Comparison of ENCODE assay signal across 21 cellular contexts in the genomic region with DNA sequence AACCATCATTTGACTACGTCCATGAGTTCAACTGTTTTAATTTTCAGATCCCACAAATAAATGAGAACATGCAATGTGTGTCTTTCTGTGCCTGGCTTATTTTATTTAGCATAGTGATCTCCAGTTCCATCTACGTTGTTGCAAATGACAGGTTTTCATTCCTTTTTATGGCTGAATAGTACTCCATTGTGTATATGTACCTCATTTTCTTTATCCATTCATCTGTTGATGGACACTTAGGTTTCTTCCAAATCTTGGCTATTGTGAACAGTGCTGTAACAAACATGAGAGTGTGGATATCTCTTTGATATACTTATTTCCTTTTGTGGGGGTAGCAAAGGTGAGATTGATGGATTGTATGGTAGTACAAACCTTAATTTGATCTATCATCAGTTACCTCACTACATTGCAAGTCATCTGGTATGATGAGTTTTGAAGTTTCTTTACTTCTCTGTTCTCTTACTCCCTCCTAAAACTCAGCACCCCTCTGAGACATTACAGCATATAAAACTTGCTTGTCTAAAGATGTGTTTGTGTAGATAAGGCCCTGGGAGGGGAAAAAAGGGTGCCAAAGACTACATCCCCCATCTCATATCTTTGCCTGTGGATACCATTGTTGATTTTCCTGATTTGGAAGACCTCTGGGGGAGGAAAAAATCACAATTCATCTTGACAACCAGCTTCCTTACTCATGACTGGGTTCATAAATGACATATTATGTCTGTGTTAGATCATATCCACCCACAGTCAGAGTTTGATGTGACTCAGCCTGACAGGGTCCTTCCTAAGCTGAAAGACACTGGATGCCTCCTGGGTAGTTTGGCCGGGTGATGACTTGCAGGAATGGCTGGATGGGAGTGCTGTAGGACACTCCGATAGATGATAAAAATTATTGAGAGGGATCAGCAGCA. TPM values are rescaled to one million over a fixed set of nuclear protein-coding genes. Genes with fewer than 3 reads are reported as not detected.
DNase-seq lines count a peak whose midpoint lies in the region; ATAC-seq, FAIRE-seq and TF ChIP-seq lines count a peak whose summit lies in the region.
"Had no signal": no experiment of that assay in that cellular context is flagged by ENCODE, and none has a peak within 500 bp of the region (broad histone marks: within the 10 kb centered on the region; RNA-seq: fewer than 3 reads in every experiment).

No MANE protein-coding gene starts in this region.

- TF ChIP-seq CTCF in IMR-90 (conservative IDR thresholded peaks at IDR 0.05; ENCODE audit: low read depth, low read length) (no peak), K562 (IDR thresholded peaks at IDR 0.05 in 2 of 3, conservative IDR thresholded peaks at IDR 0.05 in 1 of 3; ENCODE audit: insufficient read depth in 2 of 3, low read depth in 1 of 3, low read length in 3 of 3) (no peak)

- no peak overlapping the region for H2BK120ac ChIP-seq in IMR-90 (ENCODE audit: low read depth, low read length)

- FAIRE-seq in K562 (lab: Jason Lieb, UNC): peak; percentile 75
- FAIRE-seq: H54, small intestine, urothelium cell line had no signal

- H3K36me3 Mint-ChIP-seq in activated CD4-positive, alpha-beta T cell treated with anti-CD3 and anti-CD28 coated beads for 36 hours (ENCODE audit: low read depth): no peaks in the 10 kb centered on the region
- H3K36me3 Mint-ChIP-seq: activated naive CD8-positive, alpha-beta T cell treated with anti-CD3 and anti-CD28 coated beads for 36 hours had no signal

- peak; percentile 83 for TF ChIP-seq EP300 in K562 (IDR thresholded peaks at IDR 0.05; ENCODE audit: low read length)

- no peak overlapping the region for H3K14ac ChIP-seq in IMR-90 (replicated peaks; ENCODE audit: low read depth, low read length)

- no peak overlapping the region for H2BK5ac ChIP-seq in IMR-90 (ENCODE audit: low read depth, low read length, poor library complexity, severe bottlenecking)

- H4K8ac ChIP-seq in IMR-90 (ENCODE audit: low read depth in 2 of 2, low read length in 2 of 2): no peak overlapping the region

- no peak overlapping the region for H2BK20ac ChIP-seq in IMR-90 (ENCODE audit: low read depth, low read length)

- H3K4me1 Mint-ChIP-seq in activated CD4-positive, alpha-beta T cell treated with anti-CD3 and anti-CD28 coated beads for 36 hours: no peaks in the 10 kb centered on the region
- H3K4me1 Mint-ChIP-seq: activated CD4-positive, alpha-beta T cell treated with anti-CD3 and anti-CD28 coated beads, Interleukin-2, amount 10 ng/mL, durations not matched to agents 7 days and 5 days; activated naive CD8-positive, alpha-beta T cell treated with anti-CD3 and anti-CD28 coated beads for 36 hours had no signal

- intact Hi-C loops in IMR-90 (cut with micrococcal nuclease) (no loop called here), K562 (cut with micrococcal nuclease) (no loop called here)
- intact Hi-C loops in activated CD4-positive, alpha-beta T cell treated with anti-CD3 and anti-CD28 coated beads for 36 hours (cut with DNase I, micrococcal nuclease): no loop called here

- H3K27me3 ChIP-seq in IMR-90 (ENCODE audit: control insufficient read depth, insufficient read depth, low read length) (no peaks in the 10 kb centered on the region), K562 (ENCODE audit: control insufficient read depth in 2 of 2, insufficient read depth in 2 of 2, low read length in 2 of 2) (no peaks in the 10 kb centered on the region)

- in situ Hi-C loops in IMR-90 (cut with MboI; ENCODE audit: low sequenced_read_pairs): no loop called here
- in situ Hi-C loops in K562 (cut with MboI): no loop called here

- H3K4ac ChIP-seq in IMR-90 (ENCODE audit: low read depth, low read length): no peak overlapping the region

- H3K4me2 ChIP-seq in IMR-90 (ENCODE audit: low read depth, low read length) (no peak overlapping the region), K562 (ENCODE audit: insufficient read depth, low read length) (no peak overlapping the region; the same call in 1 of the 2 replicates)

- no peak overlapping the region for H3K56ac ChIP-seq in IMR-90 (ENCODE audit: extremely low read depth, insufficient read depth, low read length)

- no peaks in the 10 kb centered on the region for H3K79me1 ChIP-seq in IMR-90 (ENCODE audit: low read depth in 1 of 2, low read length in 2 of 2)

- H2AFZ ChIP-seq in IMR-90 (replicated peaks; ENCODE audit: low read length, poor library complexity): no peak overlapping the region
- H2AFZ ChIP-seq in K562 (ENCODE audit: low read depth, low read length): peak overlapping the region; percentile 7; the same call in 1 of the 2 replicates

- DNase-seq in AG08395 (ENCODE audit: low spot score) (peak; percentile 7), IMR-90 (peak; percentile 61), K562 (ENCODE audit: extremely low read depth in 1 of 4, low spot score in 3 of 4) (peak; percentile 22 to 74 (median 41)), iris pigment epithelial cell (ENCODE audit: low read depth) (peak; percentile 42), HUDEP-2 (lab: John Stamatoyannopoulos, UW; ENCODE audit: unreplicated experiment in 76 of 76) (no peak), SIG-M5 treated with dmso at 0.1 percent for 504 hours (lab: John Stamatoyannopoulos, UW; ENCODE audit: unreplicated experiment) (no peak)
- no peak for DNase-seq in activated CD4-positive, alpha-beta T cell treated with anti-CD3 and anti-CD28 coated beads for 36 hours
- DNase-seq: ACHN; activated CD4-positive, alpha-beta T cell treated with anti-CD3 and anti-CD28 coated beads, Interleukin-2, amount 10 ng/mL, durations not matched to agents 7 days and 5 days; activated naive CD8-positive, alpha-beta T cell treated with anti-CD3 and anti-CD28 coated beads for 36 hours; NCI-H2029; NCI-H69; small intestine had no signal

- H3K27ac Mint-ChIP-seq in activated CD4-positive, alpha-beta T cell treated with anti-CD3 and anti-CD28 coated beads for 36 hours: no peak overlapping the region
- H3K27ac Mint-ChIP-seq: activated CD4-positive, alpha-beta T cell treated with anti-CD3 and anti-CD28 coated beads, Interleukin-2, amount 10 ng/mL, durations not matched to agents 7 days and 5 days; activated naive CD8-positive, alpha-beta T cell treated with anti-CD3 and anti-CD28 coated beads for 36 hours; stimulated activated naive CD8-positive, alpha-beta T cell treated with anti-CD3 and anti-CD28 coated beads, Interleukin-15, Interleukin-2, amounts not matched to agents 100 ng/mL and 50 ng/mL, for 24 hours; T-helper 2 cell treated with Interferon-gamma antibody and Interleukin-4, amounts not matched to agents 5 μg/mL and 100 μg/mL, for 36 hours had no signal

- H3K9me3 Mint-ChIP-seq in activated CD4-positive, alpha-beta T cell treated with anti-CD3 and anti-CD28 coated beads for 36 hours (ENCODE audit: low read depth): no peaks in the 10 kb centered on the region
- H3K9me3 Mint-ChIP-seq: activated CD4-positive, alpha-beta T cell treated with anti-CD3 and anti-CD28 coated beads, Interleukin-2, amount 10 ng/mL, durations not matched to agents 7 days and 5 days; activated naive CD8-positive, alpha-beta T cell treated with anti-CD3 and anti-CD28 coated beads for 36 hours; T-helper 2 cell treated with Interferon-gamma antibody and Interleukin-4, amounts not matched to agents 5 μg/mL and 100 μg/mL, for 36 hours had no signal

- no peak overlapping the region for H4K91ac ChIP-seq in IMR-90 (ENCODE audit: insufficient read depth, low read depth, low read length)

- no peaks in the 10 kb centered on the region for H3K79me2 ChIP-seq in K562 (ENCODE audit: control insufficient read depth, insufficient read depth, low read length)

- H3K9ac ChIP-seq in IMR-90 (ENCODE audit: low read depth, low read length) (no peak overlapping the region), K562 (ENCODE audit: insufficient read depth in 1 of 2, low read depth in 2 of 2, low read length in 2 of 2) (no peak overlapping the region)

- BruUV-seq in IMR-90 (replicated peaks; lab: Mats Ljungman, UMichigan) (no TSS peak), K562 (replicated peaks; lab: Mats Ljungman, UMichigan) (no TSS peak)

- no peak overlapping the region for H3K4me3 Mint-ChIP-seq in activated CD4-positive, alpha-beta T cell treated with anti-CD3 and anti-CD28 coated beads for 36 hours
- H3K4me3 Mint-ChIP-seq: activated CD4-positive, alpha-beta T cell treated with anti-CD3 and anti-CD28 coated beads, Interleukin-2, amount 10 ng/mL, durations not matched to agents 7 days and 5 days; activated naive CD8-positive, alpha-beta T cell treated with anti-CD3 and anti-CD28 coated beads for 36 hours; stimulated activated naive CD8-positive, alpha-beta T cell treated with anti-CD3 and anti-CD28 coated beads, Interleukin-15, Interleukin-2, amounts not matched to agents 100 ng/mL and 50 ng/mL, for 24 hours; T-helper 2 cell treated with Interferon-gamma antibody and Interleukin-4, amounts not matched to agents 5 μg/mL and 100 μg/mL, for 36 hours had no signal

- POLR2A ChIA-PET in IMR-90 (lab: Charles Lee; ENCODE audit: unreplicated experiment) (no interaction called here), K562 (lab: Yijun Ruan, JAX) (interaction anchor here (1.1 kb wide), 1 partner anchor 17 kb away, joined by 7 read pairs; no protein-coding TSS in a partner anchor)
- POLR2A ChIA-PET in activated CD4-positive, alpha-beta T cell treated with anti-CD3 and anti-CD28 coated beads for 36 hours (lab: Charles Lee): no interaction called here

- WGBS in IMR-90 (ENCODE audit: extremely low coverage in 2 of 2, insufficient read length in 1 of 2), 2 experiments: no CpG with 5 or more reads among the region's 4 CpGs
- WGBS in K562 (ENCODE audit: insufficient coverage, low coverage, missing lambda C conversion rate): 26% methylated on average over 4 of the region's 4 CpGs

- H3K9me3 ChIP-seq in IMR-90 (ENCODE audit: control insufficient read depth, insufficient read depth, low read length) (no peaks in the 10 kb centered on the region), K562 (replicated peaks; ENCODE audit: control insufficient read depth, insufficient read depth, low read depth, low read length) (no peaks in the 10 kb centered on the region)

- H3K9me1 ChIP-seq in IMR-90 (ENCODE audit: insufficient read depth, low read length) (no peaks in the 10 kb centered on the region), K562 (ENCODE audit: control insufficient read depth, insufficient read depth, low read length) (no peaks in the 10 kb centered on the region)

- dilution Hi-C loops in IMR-90 (cut with HindIII; ENCODE audit: low sequenced_read_pairs, unreplicated experiment): no loop called here

- H4K20me1 ChIP-seq in IMR-90 (ENCODE audit: insufficient read depth, low read length) (no peaks in the 10 kb centered on the region), K562 (replicated peaks; ENCODE audit: control insufficient read depth, insufficient read depth, low read length) (no peaks in the 10 kb centered on the region)

- CTCF ChIA-PET in IMR-90 (lab: Yijun Ruan, JAX): no interaction called here
- CTCF ChIA-PET in K562 (lab: Yijun Ruan, JAX; ENCODE audit: low intra/inter-chr PET ratio): no interaction called here
- CTCF ChIA-PET in activated CD4-positive, alpha-beta T cell treated with anti-CD3 and anti-CD28 coated beads for 36 hours (lab: Charles Lee): no interaction called here

- no peak overlapping the region for H2AK9ac ChIP-seq in IMR-90 (replicated peaks; ENCODE audit: low read depth, low read length, poor library complexity)

- ATAC-seq in IMR-90 (ENCODE audit: low read depth) (peak; percentile 40; the same call in 1 of the 2 replicates), K562 (peak; percentile 77), HG02884 (IDR thresholded peaks at IDR 0.05; ENCODE audit: unreplicated experiment) (no peak)
- ATAC-seq in activated CD4-positive, alpha-beta T cell treated with anti-CD3 and anti-CD28 coated beads for 36 hours: no peak
- ATAC-seq: Right ventricle myocardium inferior had no signal

- H3K27ac ChIP-seq in IMR-90 (ENCODE audit: insufficient read depth, low read length): no peak overlapping the region
- peak overlapping the region; percentile 39; the same call in 2 of the 3 replicates for H3K27ac ChIP-seq in K562 (ENCODE audit: extremely low read depth, low read depth, low read length)
- H3K27ac ChIP-seq: HL-60 had no signal

- H3K27me3 Mint-ChIP-seq in activated CD4-positive, alpha-beta T cell treated with anti-CD3 and anti-CD28 coated beads for 36 hours: no peaks in the 10 kb centered on the region
- H3K27me3 Mint-ChIP-seq: activated naive CD8-positive, alpha-beta T cell treated with anti-CD3 and anti-CD28 coated beads for 36 hours; stimulated activated naive CD8-positive, alpha-beta T cell treated with anti-CD3 and anti-CD28 coated beads, Interleukin-15, Interleukin-2, amounts not matched to agents 100 ng/mL and 50 ng/mL, for 24 hours had no signal

- H3K36me3 ChIP-seq in IMR-90 (ENCODE audit: control insufficient read depth, insufficient read depth, low read length) (no peaks in the 10 kb centered on the region), K562 (ENCODE audit: control insufficient read depth, insufficient read depth, low read length) (no peaks in the 10 kb centered on the region)

- H3K18ac ChIP-seq in IMR-90 (ENCODE audit: low read depth, low read length): no peak overlapping the region

- no peak overlapping the region for H2BK15ac ChIP-seq in IMR-90 (ENCODE audit: low read depth, low read length)

- no peak for TF ChIP-seq RAD21 in IMR-90 (IDR thresholded peaks at IDR 0.05; ENCODE audit: low read length)
- no peak; a peak in 2 of 4 replicates for TF ChIP-seq RAD21 in K562 (CRISPR knock-in tag; conservative IDR thresholded peaks at IDR 0.05 in 1 of 2, IDR thresholded peaks at IDR 0.05 in 1 of 2)

- no peak overlapping the region for H3K23ac ChIP-seq in IMR-90 (ENCODE audit: low read depth, low read length)

- H4K5ac ChIP-seq in IMR-90 (ENCODE audit: low read depth, low read length): no peak overlapping the region

- H2AK5ac ChIP-seq in IMR-90 (ENCODE audit: low read depth, low read length): no peak overlapping the region

- H3K4me3 ChIP-seq in IMR-90 (ENCODE audit: insufficient read depth, low read depth, low read length) (no peak overlapping the region), K562 (no peak overlapping the region)

- H3K4me1 ChIP-seq in IMR-90 (ENCODE audit: control insufficient read depth, insufficient read depth, low read length) (no peaks in the 10 kb centered on the region), K562 (replicated peaks in 1 of 2; ENCODE audit: control insufficient read depth in 2 of 2, insufficient read depth in 2 of 2, low read length in 2 of 2) (peaks cover 3 to 10% of the 10 kb centered on the region in 2 experiments; a peak in 3 of 5 replicates)

- TF ChIP-seq POLR2A in IMR-90 (IDR thresholded peaks at IDR 0.05; ENCODE audit: low read depth, low read length): no peak
- no peak for TF ChIP-seq POLR2A in K562 (conservative IDR thresholded peaks at IDR 0.05)

RNA-seq across cellular contexts. Expression of a gene that starts 47.6 kb away (rescaled TPM):
- under 0.01 TPM in 1 of 2 replicates, not detected in the other for total RNA-seq in IMR-90 (2012; rRNA removed)
- polyA plus RNA-seq in IMR-90 (2012; rRNA removed): not detected in 2 replicates
- not detected in 2 replicates for polyA plus RNA-seq in IMR-90 (2012; cell fraction: cytosol; rRNA removed)
- 0.01 and 0.02 TPM in 2 replicates for polyA plus RNA-seq in IMR-90 (2012; cell fraction: nucleus; rRNA removed; ENCODE audit: low replicate concordance)
- 0.46 TPM in 1 of 2 replicates, not detected in the other for total RNA-seq in K562 (2011; cell fraction: chromatin; rRNA removed; ENCODE audit: low replicate concordance)
- total RNA-seq in K562 (2011; cell fraction: nucleolus; rRNA removed): 0.26 TPM in 1 of 2 replicates, not detected in the other
- 0.07 TPM in 1 of 2 replicates, not detected in the other for total RNA-seq in K562 (2011; cell fraction: nucleoplasm; rRNA removed)
- total RNA-seq in K562 (2014; rRNA removed): 0.98 TPM in 1 of 2 replicates, not detected in the other
- total RNA-seq in K562 (2014; rRNA removed; fragmentation: Illumina TruSeq; extraction: Trizol): not detected in 2 replicates
- total RNA-seq in K562 (2015; rRNA removed; fragmentation: Illumina TruSeq; extraction: Trizol): 0.04 TPM in 1 of 2 replicates, not detected in the other
- not detected in 2 replicates for total RNA-seq in K562 (2021)
- 0.24 TPM in 1 of 2 replicates, not detected in the other for polyA plus RNA-seq in K562 (2011; rRNA removed)
- polyA plus RNA-seq in K562 (2011; cell fraction: cytosol; rRNA removed): not detected in 2 replicates
- polyA plus RNA-seq in K562 (2011; cell fraction: nucleus; rRNA removed): 0.18 TPM in 1 of 2 replicates, not detected in the other
- 0.06 and 0.12 TPM in 2 replicates for polyA plus RNA-seq in K562 (2012)
- polyA plus RNA-seq in K562 (2014; fragmentation: Illumina TruSeq; extraction: Trizol): not detected in 2 replicates
- not detected for polyA plus RNA-seq in K562 (2014; fragmentation: Nextera tagmentation; extraction: Ambion mirVana)
- 0.01 TPM in 1 of 2 replicates, not detected in the other for polyA plus RNA-seq in K562 (2014; rRNA removed)
- 0.09 TPM in 1 of 2 replicates, not detected in the other for polyA minus RNA-seq in K562 (2011; rRNA and poly(A)+ RNA removed)
- not detected in 2 replicates for polyA minus RNA-seq in K562 (2011; cell fraction: cytosol; rRNA and poly(A)+ RNA removed)
- polyA minus RNA-seq in K562 (2011; cell fraction: nucleus; rRNA and poly(A)+ RNA removed): 0.11 and 0.40 TPM in 2 replicates
- total RNA-seq in activated CD4-positive, alpha-beta T cell treated with anti-CD3 and anti-CD28 coated beads for 36 hours: not detected
- total RNA-seq: activated naive CD8-positive, alpha-beta T cell treated with anti-CD3 and anti-CD28 coated beads for 36 hours; M059J had no signal

RNA-seq across cellular contexts. Expression of a gene that starts 58.0 kb away (rescaled TPM):
- total RNA-seq in IMR-90 (2012; rRNA removed) (1.8 and 2.8 TPM in 2 replicates), K562 (2014; rRNA removed) (7.2 and 12.9 TPM in 2 replicates), K562 (2014; rRNA removed; fragmentation: Illumina TruSeq; extraction: Trizol) (12.7 and 15.1 TPM in 2 replicates), K562 (2015; rRNA removed; fragmentation: Illumina TruSeq; extraction: Trizol) (13.2 and 13.9 TPM in 2 replicates), K562 (2021) (8.5 and 10.4 TPM in 2 replicates)
- polyA plus RNA-seq in IMR-90 (2012; rRNA removed) (1.7 and 1.8 TPM in 2 replicates), K562 (2011; rRNA removed) (1.4 and 2.6 TPM in 2 replicates), K562 (2014; fragmentation: Illumina TruSeq; extraction: Trizol) (11.6 and 12.9 TPM in 2 replicates), K562 (2014; fragmentation: Nextera tagmentation; extraction: Ambion mirVana) (1 to 10 TPM; 1.8 to 2.2 TPM), K562 (2014; rRNA removed) (12.0 and 13.1 TPM in 2 replicates)
- polyA plus RNA-seq in IMR-90 (2012; cell fraction: cytosol; rRNA removed): 0.23 and 0.35 TPM in 2 replicates
- polyA plus RNA-seq in IMR-90 (2012; cell fraction: nucleus; rRNA removed; ENCODE audit: low replicate concordance): 1.9 and 7.8 TPM in 2 replicates
- total RNA-seq in K562 (2011; cell fraction: chromatin; rRNA removed; ENCODE audit: low replicate concordance): 12.6 and 57.0 TPM in 2 replicates
- total RNA-seq in K562 (2011; cell fraction: nucleolus; rRNA removed): 4.8 and 12.1 TPM in 2 replicates
- total RNA-seq in K562 (2011; cell fraction: nucleoplasm; rRNA removed): 17.3 and 21.3 TPM in 2 replicates
- polyA plus RNA-seq in K562 (2011; cell fraction: cytosol; rRNA removed): 0.30 and 0.49 TPM in 2 replicates
- polyA plus RNA-seq in K562 (2011; cell fraction: nucleus; rRNA removed): 3.6 and 4.9 TPM in 2 replicates
- 7.2 and 14.0 TPM in 2 replicates for polyA plus RNA-seq in K562 (2012)
- polyA minus RNA-seq in K562 (2011; rRNA and poly(A)+ RNA removed): 4.1 and 5.4 TPM in 2 replicates
- 0.27 and 0.95 TPM in 2 replicates for polyA minus RNA-seq in K562 (2011; cell fraction: cytosol; rRNA and poly(A)+ RNA removed)
- 3.6 and 4.7 TPM in 2 replicates for polyA minus RNA-seq in K562 (2011; cell fraction: nucleus; rRNA and poly(A)+ RNA removed)
- not detected for total RNA-seq in activated CD4-positive, alpha-beta T cell treated with anti-CD3 and anti-CD28 coated beads for 36 hours
- total RNA-seq: activated CD4-positive, alpha-beta T cell treated with anti-CD3 and anti-CD28 coated beads, Interleukin-2, amount 10 ng/mL, durations not matched to agents 7 days and 5 days; activated naive CD8-positive, alpha-beta T cell treated with anti-CD3 and anti-CD28 coated beads for 36 hours; M059J had no signal

Comparison
In these comparisons a context has a peak if more than half of its experiments do, and no peak if none do; other contexts are left out.
1. DNase-seq: peak in AG08395 (single experiment), IMR-90 (single experiment), K562 (4 of 4) and iris pigment epithelial cell (single experiment); none in HUDEP-2 (0 of 76), SIG-M5 treated with dmso at 0.1 percent for 504 hours (single experiment) and activated CD4-positive, alpha-beta T cell treated with anti-CD3 and anti-CD28 coated beads for 36 hours (single experiment).
2. ATAC-seq: peak in IMR-90 (single experiment) and K562 (single experiment); none in activated CD4-positive, alpha-beta T cell treated with anti-CD3 and anti-CD28 coated beads for 36 hours (single experiment) and HG02884 (single experiment).